Comparison of ENCODE assay signal across 12 cellular contexts in genomic region chr4:684611-685010, GRCh38. TPM values are rescaled to one million over a fixed set of nuclear protein-coding genes. Genes with fewer than 3 reads are reported as not detected.
"Had no signal": no experiment of that assay in that cellular context is flagged by ENCODE, and none has a peak within 500 bp of the region (broad histone marks: within the 10 kb centered on the region; RNA-seq: fewer than 3 reads in every experiment).

No MANE protein-coding gene starts in this region.

- DNase-seq: activated B cell treated with CpG ODN at 0.5 μM for 24 hours; activated gamma-delta T cell treated with Interleukin-2 at 50 U/mL for 16 hours; cerebellar nuclear complex; foreskin melanocyte; mammary epithelial cell; naive B cell; stimulated activated naive B cell treated with anti-CD40 and anti-IgM and Interleukin-4, amounts not matched to agents 10 μg/mL and 1 μg/mL and 100 μg/mL, for 72 hours had no signal

- H3K9me3 ChIP-seq: heart left ventricle, pancreas, tibial artery had no signal

- H3K36me3 ChIP-seq: heart left ventricle, pancreas had no signal

- H3K27me3 ChIP-seq: heart left ventricle, pancreas had no signal

- H3K4me3 ChIP-seq: heart left ventricle, pancreas, tibial artery had no signal

- H3K27ac ChIP-seq: pancreas, tibial artery had no signal

- FAIRE-seq: pancreas, urothelium cell line had no signal

RNA-seq across cellular contexts. Expression of gene SLC49A3, which starts 4.3 kb away (rescaled TPM):
- polyA plus RNA-seq: mammary epithelial cell had no signal

RNA-seq across cellular contexts. Expression of gene PDE6B, which starts 59.2 kb away (rescaled TPM):
- polyA plus RNA-seq: fibroblast of lung, mammary epithelial cell had no signal
